ENCODE assay signal across 24 cellular contexts in genomic region chr6:94443701-94444100, GRCh38.
"Had no signal": no experiment of that assay in that cellular context is flagged by ENCODE, and none has a peak within 500 bp of the region (broad histone marks: within the 10 kb centered on the region; RNA-seq: fewer than 3 reads in every experiment).

No MANE protein-coding gene starts in this region.

- DNase-seq: activated B cell treated with CpG ODN at 0.5 μM for 24 hours; activated CD4-positive, alpha-beta T cell treated with anti-CD3 and anti-CD28 coated beads for 48 hours; activated CD4-positive, alpha-beta T cell treated with anti-CD3 and anti-CD28 coated beads, Interleukin-2, amount 50 U/mL, for 1 hour; activated CD4-positive, alpha-beta T cell treated with anti-CD3 and anti-CD28 coated beads, Interleukin-2, amount 50 U/mL, for 48 hours; activated CD8-positive, alpha-beta memory T cell treated with anti-CD3 and anti-CD28 coated beads for 24 hours; activated CD8-positive, alpha-beta T cell treated with anti-CD3 and anti-CD28 coated beads for 36 hours; activated effector memory CD4-positive, alpha-beta T cell treated with Interleukin-2 at 50 U/mL for 16 hours; activated gamma-delta T cell treated with Interleukin-2 at 50 U/mL for 16 hours; activated naive CD4-positive, alpha-beta T cell treated with anti-CD3 and anti-CD28 coated beads, Interleukin-2, amount 50 U/mL, for 16 hours; activated naive CD4-positive, alpha-beta T cell treated with Interleukin-2 at 50 U/mL for 16 hours; activated T-cell treated with anti-CD3 and anti-CD28 coated beads, Interleukin-2, amount 50 U/mL, for 4 hours; amniotic stem cell; brain microvascular endothelial cell; effector CD4-positive, alpha-beta T cell; effector memory CD8-positive, alpha-beta T cell; erythroblast; foreskin keratinocyte; gastrocnemius medialis; heart right ventricle; T-helper 17 cell; T1000; WERI-Rb-1 had no signal

- ATAC-seq: activated CD4-positive, CD25-positive, alpha-beta regulatory T cell treated with anti-CD3 and anti-CD28 coated beads, Interleukin-2, amount 50 U/mL, for 24 hours; activated CD8-positive, alpha-beta T cell treated with anti-CD3 and anti-CD28 coated beads for 36 hours; activated T-cell treated with anti-CD3 and anti-CD28 coated beads, Interleukin-2, amount 50 U/mL, for 4 hours; activated T-helper 17 cell treated with anti-CD3 and anti-CD28 coated beads, Interleukin-2, amount 50 U/mL, for 72 hours; effector memory CD8-positive, alpha-beta T cell; foreskin keratinocyte; gastrocnemius medialis; heart right ventricle; T-helper 17 cell had no signal
